Comparison of ENCODE assay signal across 8 cellular contexts in genomic region chr5:115262066-115262404, GRCh38. TPM values are rescaled to one million over a fixed set of nuclear protein-coding genes. Genes with fewer than 3 reads are reported as not detected.
DNase-seq lines count a peak whose midpoint lies in the region; ATAC-seq and TF ChIP-seq lines count a peak whose summit lies in the region.

No MANE protein-coding gene starts in this region.

- no peaks in the 10 kb centered on the region for H3K36me3 ChIP-seq in PC-3 (ENCODE audit: low read depth, low read length)
- no peaks in the 10 kb centered on the region for H3K36me3 ChIP-seq in endocrine pancreas (ENCODE audit: control insufficient read depth, insufficient read depth, low read length)
- H3K36me3 ChIP-seq in mucosa of stomach (ENCODE audit: control insufficient read depth, insufficient read depth, low read length), result no peaks in the 10 kb centered on the region

- peak overlapping the region; percentile 85 for H3K9ac ChIP-seq in PC-3 (ENCODE audit: low read length)
- H3K9ac ChIP-seq in endocrine pancreas (ENCODE audit: control insufficient read depth, insufficient read depth, low read length), result peak overlapping the region; percentile 85
- peak overlapping the region; percentile 93 for H3K9ac ChIP-seq in mucosa of stomach (ENCODE audit: low read length)

- no peaks in the 10 kb centered on the region for H3K9me2 ChIP-seq in PC-3 (replicated peaks; ENCODE audit: low read length)

- CTCF ChIA-PET in PC-3 (lab: Charles Lee), result interaction anchor here (0.6 kb wide), 1 partner anchor 570 kb away, joined by 5 read pairs; no protein-coding TSS in a partner anchor

- DNase-seq in activated naive CD4-positive, alpha-beta T cell (lab: John Stamatoyannopoulos, UW), result no peak
- DNase-seq in PC-3 (peak; percentile 23), GF-D8 (lab: John Stamatoyannopoulos, UW) (no peak)
- no peak for DNase-seq in effector CD8-positive, alpha-beta T cell (lab: John Stamatoyannopoulos, UW)

- peak overlapping the region; percentile 56 for H3K27ac ChIP-seq in PC-3 (ENCODE audit: low read length)

- H4K20me1 ChIP-seq in PC-3 (ENCODE audit: low read length), result peaks cover 14% of the 10 kb centered on the region

- H3K27me3 ChIP-seq in PC-3 (ENCODE audit: low read length) (no peaks in the 10 kb centered on the region), endocrine pancreas (ENCODE audit: control insufficient read depth, insufficient read depth, low read length) (no peaks in the 10 kb centered on the region), mucosa of stomach (ENCODE audit: control insufficient read depth, insufficient read depth, low read length) (no peaks in the 10 kb centered on the region)

- POLR2A ChIA-PET in PC-3 (lab: Charles Lee; ENCODE audit: unreplicated experiment), result no interaction called here

- H3K27ac Mint-ChIP-seq in activated naive CD4-positive, alpha-beta T cell treated with anti-CD3 and anti-CD28 coated beads, Interleukin-2, amount 50 U/mL, for 24 hours, result peak overlapping the region; percentile 98

- H3K4me1 Mint-ChIP-seq in activated naive CD4-positive, alpha-beta T cell treated with anti-CD3 and anti-CD28 coated beads, Interleukin-2, amount 50 U/mL, for 24 hours, result peaks cover 54% of the 10 kb centered on the region

- H3K4me3 Mint-ChIP-seq in activated naive CD4-positive, alpha-beta T cell treated with anti-CD3 and anti-CD28 coated beads, Interleukin-2, amount 50 U/mL, for 24 hours, result peak overlapping the region; percentile 97

- no peaks in the 10 kb centered on the region for H3K27me3 Mint-ChIP-seq in activated naive CD4-positive, alpha-beta T cell treated with anti-CD3 and anti-CD28 coated beads, Interleukin-2, amount 50 U/mL, for 24 hours

- no peaks in the 10 kb centered on the region for H3K9me3 Mint-ChIP-seq in activated naive CD4-positive, alpha-beta T cell treated with anti-CD3 and anti-CD28 coated beads, Interleukin-2, amount 50 U/mL, for 24 hours

- peak overlapping the region; percentile 93 for H3K4me3 ChIP-seq in PC-3 (ENCODE audit: low read length)
- peak overlapping the region; percentile 91 for H3K4me3 ChIP-seq in endocrine pancreas (ENCODE audit: control insufficient read depth, insufficient read depth, low read length)
- peak overlapping the region; percentile 39 for H3K4me3 ChIP-seq in mucosa of stomach (ENCODE audit: low read length)

- no TSS peak for BruUV-seq in PC-3 (replicated peaks; lab: Mats Ljungman, UMichigan)

- no peaks in the 10 kb centered on the region for H3F3A ChIP-seq in PC-3 (ENCODE audit: low read length, unreplicated experiment)

- peaks cover 21% of the 10 kb centered on the region for H3K4me1 ChIP-seq in PC-3 (ENCODE audit: insufficient read depth, low read length)
- peaks cover 21% of the 10 kb centered on the region for H3K4me1 ChIP-seq in endocrine pancreas (ENCODE audit: control insufficient read depth, insufficient read depth, low read length)
- H3K4me1 ChIP-seq in mucosa of stomach (ENCODE audit: control insufficient read depth, insufficient read depth, low read length), result peaks cover 9% of the 10 kb centered on the region

- H2AFZ ChIP-seq in PC-3 (ENCODE audit: low read length), result peak overlapping the region; percentile 97

- ATAC-seq in HG02870 (IDR thresholded peaks at IDR 0.05; ENCODE audit: unreplicated experiment) (peak; percentile 35), PC-3 (peak; percentile 54)

- H3K9me3 ChIP-seq in PC-3 (ENCODE audit: low read length) (no peaks in the 10 kb centered on the region), endocrine pancreas (ENCODE audit: control insufficient read depth, low read length) (no peaks in the 10 kb centered on the region), mucosa of stomach (ENCODE audit: control insufficient read depth, low read length) (no peaks in the 10 kb centered on the region)

- intact Hi-C loops in PC-3 (cut with micrococcal nuclease), result no loop called here

- peaks cover 3% of the 10 kb centered on the region for H3K36me3 Mint-ChIP-seq in activated naive CD4-positive, alpha-beta T cell treated with anti-CD3 and anti-CD28 coated beads, Interleukin-2, amount 50 U/mL, for 24 hours

- H3K79me2 ChIP-seq in PC-3 (ENCODE audit: low read length), result peaks cover 55% of the 10 kb centered on the region

- H3K4me2 ChIP-seq in PC-3 (ENCODE audit: low read length), result peak overlapping the region; percentile 97

- TF ChIP-seq CTCF in PC-3 (conservative IDR thresholded peaks at IDR 0.05; ENCODE audit: low read depth, low read length), result no peak

RNA-seq across cellular contexts. Expression of gene PGGT1B, which starts 0.6 kb away (rescaled TPM):
- total RNA-seq in PC-3 (2014; rRNA removed), result 6.6 and 14.4 TPM in 2 replicates

RNA-seq across cellular contexts. Expression of gene CCDC112, which starts 34.4 kb away (rescaled TPM):
- total RNA-seq in PC-3 (2014; rRNA removed), result 6.9 and 7.2 TPM in 2 replicates

Comparison
In these comparisons a context has a peak if more than half of its experiments do, and no peak if none do; other contexts are left out.
1. H3K4me3 ChIP-seq: peak in every context shown above with its lines; median percentile 93 in PC-3; 91 in endocrine pancreas; 39 in mucosa of stomach.